Comparison of ENCODE assay signal across 1 cellular context in genomic region chr1:45319761-45320160, GRCh38.
TF ChIP-seq lines count a peak whose summit lies in the region.

No MANE protein-coding gene starts in this region.

TF ChIP-seq in GM23338, 12 proteins besides CTCF, POLR2A, EP300 and RAD21 (continued from another document):
- TF ChIP-seq REST (IDR thresholded peaks at IDR 0.05; ENCODE audit: unreplicated experiment) (no peak), EZH2 (IDR thresholded peaks at IDR 0.05; ENCODE audit: low read depth, unreplicated experiment) (no peak), ZNF114 (CRISPR knock-in tag; IDR thresholded peaks at IDR 0.05) (no peak), EZH2phosphoT487 (IDR thresholded peaks at IDR 0.05; ENCODE audit: unreplicated experiment) (no peak), NANOG (IDR thresholded peaks at IDR 0.05; ENCODE audit: borderline replicate concordance) (no peak), POLR2AphosphoS5 (IDR thresholded peaks at IDR 0.05; ENCODE audit: low read depth) (no peak), STAT1 (IDR thresholded peaks at IDR 0.05; ENCODE audit: unreplicated experiment) (no peak), CREB1 (CRISPR knock-in tag; IDR thresholded peaks at IDR 0.05; ENCODE audit: low read depth) (no peak), JUNB (IDR thresholded peaks at IDR 0.05; ENCODE audit: unreplicated experiment) (no peak), ETS1 (IDR thresholded peaks at IDR 0.05) (no peak)
TF ChIP-seq in GM23338: peak in this region for 0.
